ENCODE assay signal across 10 cellular contexts in the genomic region with DNA sequence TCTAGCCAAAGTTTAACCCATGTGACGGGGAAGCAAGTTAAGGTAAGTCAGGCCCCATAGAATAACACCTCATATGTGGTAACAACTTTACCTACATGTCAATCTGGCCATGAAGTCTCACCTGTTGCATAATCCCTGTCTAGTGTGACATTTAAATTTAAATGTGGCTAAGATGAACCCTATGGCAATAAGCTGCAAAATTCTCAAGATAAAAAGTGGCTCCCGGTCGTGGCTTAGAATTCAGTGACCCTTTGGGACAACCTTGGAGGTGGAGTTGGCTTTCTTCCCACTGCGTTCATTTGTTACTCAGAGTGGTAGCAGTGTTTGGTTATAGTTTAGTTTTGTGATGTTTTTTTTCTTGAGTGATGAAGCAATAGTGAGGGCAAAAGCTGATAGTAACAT.
DNase-seq lines count a peak whose midpoint lies in the region; ATAC-seq, FAIRE-seq and TF ChIP-seq lines count a peak whose summit lies in the region.
"Had no signal": no experiment of that assay in that cellular context is flagged by ENCODE, and none has a peak within 500 bp of the region (broad histone marks: within the 10 kb centered on the region; RNA-seq: fewer than 3 reads in every experiment).

No MANE protein-coding gene starts in this region.

- TF ChIP-seq CTCF in Panc1 (IDR thresholded peaks at IDR 0.05): no peak

- no peak for FAIRE-seq in urothelium cell line (lab: Jason Lieb, UNC)
- FAIRE-seq: islet of Langerhans had no signal

- peaks cover 17% of the 10 kb centered on the region for H3K36me3 Mint-ChIP-seq in effector memory CD8-positive, alpha-beta T cell (ENCODE audit: insufficient read depth)
- H3K36me3 Mint-ChIP-seq in natural killer cell treated with Interleukin-12 subunit alpha and Interleukin-12 subunit beta and Interleukin-15 and Interleukin-18, amount 100 ng/mL, for 72 hours: peaks cover 12% of the 10 kb centered on the region

- H4K20me1 ChIP-seq in BLaER1 treated with 17β-estradiol and CSF1 and Interleukin-3, amounts not matched to agents 10 nM and 100 nM: peaks cover 0 to 14% (median 0%) of the 10 kb centered on the region in 11 experiments; a peak in 2 of 22 replicates

- ATAC-seq in Panc1: no peak
- ATAC-seq in effector memory CD8-positive, alpha-beta T cell (replicated peaks): peak; percentile 15
- peak; percentile 43 to 64 for ATAC-seq in natural killer cell treated with Interleukin-12 subunit alpha and Interleukin-12 subunit beta and Interleukin-15 and Interleukin-18, amount 100 ng/mL, for 72 hours
- ATAC-seq in GM19035 (IDR thresholded peaks at IDR 0.05; ENCODE audit: unreplicated experiment): no peak
- no peak for ATAC-seq in HG02973 (IDR thresholded peaks at IDR 0.05; ENCODE audit: unreplicated experiment)

- DNase-seq in Panc1 (ENCODE audit: low read depth, low spot score) (no peak), GM19240 (ENCODE audit: insufficient read length, low spot score) (no peak), urothelium cell line (ENCODE audit: low spot score) (no peak)
- DNase-seq in effector memory CD8-positive, alpha-beta T cell: no peak
- peak; percentile 72 for DNase-seq in natural killer cell treated with Interleukin-12 subunit alpha and Interleukin-12 subunit beta and Interleukin-15 and Interleukin-18, amount 100 ng/mL, for 72 hours (ENCODE audit: low spot score)
- DNase-seq: NCI-H1436 treated with DMSO at 0.1 percent for 48 hours had no signal

- no peaks in the 10 kb centered on the region for H3K27me3 Mint-ChIP-seq in effector memory CD8-positive, alpha-beta T cell
- no peaks in the 10 kb centered on the region for H3K27me3 Mint-ChIP-seq in natural killer cell treated with Interleukin-12 subunit alpha and Interleukin-12 subunit beta and Interleukin-15 and Interleukin-18, amount 100 ng/mL, for 72 hours

- peak overlapping the region; percentile 31 to 81 (median 62) for H3K4me2 ChIP-seq in BLaER1 treated with 17β-estradiol and CSF1 and Interleukin-3, amounts not matched to agents 10 nM and 100 nM

- peak overlapping the region; percentile 70 to 99 (median 82) for H3K27ac ChIP-seq in BLaER1 treated with 17β-estradiol and CSF1 and Interleukin-3, amounts not matched to agents 10 nM and 100 nM
- peak overlapping the region; percentile 40; the same call in 1 of the 2 replicates for H3K27ac ChIP-seq in Panc1 (ENCODE audit: low read length)

- H3K9me3 Mint-ChIP-seq in effector memory CD8-positive, alpha-beta T cell: no peaks in the 10 kb centered on the region
- H3K9me3 Mint-ChIP-seq in natural killer cell treated with Interleukin-12 subunit alpha and Interleukin-12 subunit beta and Interleukin-15 and Interleukin-18, amount 100 ng/mL, for 72 hours: peaks cover 2% of the 10 kb centered on the region

- CTCF ChIA-PET in Panc1 (lab: Charles Lee): no interaction called here

- no TSS peak for BruUV-seq in Panc1 (replicated peaks; lab: Mats Ljungman, UMichigan)

- H3K4me1 ChIP-seq in BLaER1 treated with 17β-estradiol and CSF1 and Interleukin-3, amounts not matched to agents 10 nM and 100 nM: peaks cover 44 to 95% (median 61%) of the 10 kb centered on the region in 10 experiments
- peaks cover 53% of the 10 kb centered on the region for H3K4me1 ChIP-seq in Panc1 (ENCODE audit: control insufficient read depth, insufficient read depth, low read length)

- intact Hi-C loops in Panc1 (cut with micrococcal nuclease; ENCODE audit: unreplicated experiment): no loop called here

- POLR2A ChIA-PET in Panc1 (lab: Charles Lee): no interaction called here

- in situ Hi-C loops in Panc1 (cut with HindIII; ENCODE audit: low pct_unique_long_range_greater_than_20kb, low sequenced_read_pairs): no loop called here

- H3K27me3 ChIP-seq in BLaER1 treated with 17β-estradiol and CSF1 and Interleukin-3, amounts not matched to agents 10 nM and 100 nM: no peaks in the 10 kb centered on the region
- H3K27me3 ChIP-seq in Panc1 (ENCODE audit: control insufficient read depth, insufficient read depth, low read length): no peaks in the 10 kb centered on the region

- peak overlapping the region; percentile 28 to 91 (median 59); a peak in 19 of 22 replicates for H3K9ac ChIP-seq in BLaER1 treated with 17β-estradiol and CSF1 and Interleukin-3, amounts not matched to agents 10 nM and 100 nM

- no peak overlapping the region for H3K4me3 ChIP-seq in BLaER1 treated with 17β-estradiol and CSF1 and Interleukin-3, amounts not matched to agents 10 nM and 100 nM
- no peak overlapping the region for H3K4me3 ChIP-seq in Panc1 (ENCODE audit: low read depth in 2 of 2, low read length in 2 of 2)

- peaks cover 36 to 87% (median 63%) of the 10 kb centered on the region in 11 experiments for H3K36me3 ChIP-seq in BLaER1 treated with 17β-estradiol and CSF1 and Interleukin-3, amounts not matched to agents 10 nM and 100 nM
- H3K36me3 ChIP-seq in Panc1 (ENCODE audit: control insufficient read depth, insufficient read depth, low read length): no peaks in the 10 kb centered on the region

- peaks cover 0 to 8% (median 0%) of the 10 kb centered on the region in 11 experiments; a peak in 3 of 22 replicates for H3K9me3 ChIP-seq in BLaER1 treated with 17β-estradiol and CSF1 and Interleukin-3, amounts not matched to agents 10 nM and 100 nM (replicated peaks in 1 of 11)
- no peaks in the 10 kb centered on the region for H3K9me3 ChIP-seq in Panc1 (ENCODE audit: control insufficient read depth, insufficient read depth, low read depth, low read length)

- H3K4me1 Mint-ChIP-seq in effector memory CD8-positive, alpha-beta T cell (ENCODE audit: low read depth in 2 of 2): peaks cover 22 to 46% of the 10 kb centered on the region in 2 donors
- H3K4me1 Mint-ChIP-seq in natural killer cell treated with Interleukin-12 subunit alpha and Interleukin-12 subunit beta and Interleukin-15 and Interleukin-18, amount 100 ng/mL, for 72 hours (ENCODE audit: low read depth in 2 of 2): peaks cover 67 to 76% of the 10 kb centered on the region in 2 donors

- peak overlapping the region; percentile 87 to 93 for H3K27ac Mint-ChIP-seq in effector memory CD8-positive, alpha-beta T cell
- H3K27ac Mint-ChIP-seq in natural killer cell treated with Interleukin-12 subunit alpha and Interleukin-12 subunit beta and Interleukin-15 and Interleukin-18, amount 100 ng/mL, for 72 hours: peak overlapping the region; percentile 93 to 100

- H3K4me3 Mint-ChIP-seq in effector memory CD8-positive, alpha-beta T cell: peak overlapping the region; percentile 63 to 73
- H3K4me3 Mint-ChIP-seq in natural killer cell treated with Interleukin-12 subunit alpha and Interleukin-12 subunit beta and Interleukin-15 and Interleukin-18, amount 100 ng/mL, for 72 hours: peak overlapping the region; percentile 86

Comparison
In these comparisons a context has a peak if more than half of its experiments do, and no peak if none do; other contexts are left out.
1. ATAC-seq: peak in effector memory CD8-positive, alpha-beta T cell (single experiment) and natural killer cell treated with Interleukin-12 subunit alpha and Interleukin-12 subunit beta and Interleukin-15 and Interleukin-18, amount 100 ng/mL, for 72 hours (2 of 2); none in Panc1 (single experiment), GM19035 (single experiment) and HG02973 (single experiment).